In the genomic region with DNA sequence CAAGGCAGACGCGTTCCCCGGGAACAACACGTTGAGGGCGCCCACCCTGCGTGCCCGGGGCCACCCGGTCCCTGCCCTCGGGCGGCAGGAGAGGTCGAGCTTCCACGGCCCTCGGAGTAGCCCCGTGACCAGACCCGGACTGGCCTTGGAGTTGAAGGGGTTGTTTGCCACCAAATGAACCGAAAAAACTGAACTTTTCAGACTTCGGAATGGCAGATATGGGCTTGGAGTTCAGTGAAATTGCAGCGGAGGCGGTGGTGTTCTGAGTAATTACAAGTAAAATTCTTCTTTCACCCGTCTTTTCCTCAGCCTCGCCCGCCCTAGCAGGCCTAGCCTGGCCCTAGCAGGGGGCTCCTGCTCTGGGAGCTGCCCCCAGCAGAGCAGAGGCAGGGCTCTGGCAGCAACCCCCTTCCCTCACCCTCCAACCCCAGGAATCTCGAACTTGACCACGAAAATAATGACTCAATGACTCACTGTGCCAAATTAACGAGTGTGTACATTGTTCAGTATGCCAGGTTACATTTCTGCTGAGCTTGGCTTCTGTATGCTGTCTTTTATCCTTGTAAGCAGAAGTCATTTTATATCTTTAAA, we compare ENCODE assay signal across 9 cellular contexts. TPM values are rescaled to one million over a fixed set of nuclear protein-coding genes. Genes with fewer than 3 reads are reported as not detected.
DNase-seq lines count a peak whose midpoint lies in the region; TF ChIP-seq lines count a peak whose summit lies in the region.
"Had no signal": no experiment of that assay in that cellular context is flagged by ENCODE, and none has a peak within 500 bp of the region (broad histone marks: within the 10 kb centered on the region; RNA-seq: fewer than 3 reads in every experiment).

No MANE protein-coding gene starts in this region.

- BruUV-seq in MCF 10A (replicated peaks; lab: Mats Ljungman, UMichigan), result no TSS peak

- TF ChIP-seq CTCF in DOHH2 (IDR thresholded peaks at IDR 0.05; ENCODE audit: low read depth, low read length, poor library complexity, severe bottlenecking) (no peak), MCF 10A (IDR thresholded peaks at IDR 0.05; ENCODE audit: unreplicated experiment) (no peak), lower leg skin (IDR thresholded peaks at IDR 0.05) (no peak), tibial nerve (IDR thresholded peaks at IDR 0.05) (no peak)

- 6 to 11% methylated on average over 22 to 23 of the region's 25 CpGs for WGBS in lower leg skin, 2 donors
- 16 to 27% methylated on average over 9 to 22 of the region's 25 CpGs for WGBS in tibial nerve, 2 donors

- peak overlapping the region; percentile 70 for H3K4me3 Mint-ChIP-seq in MCF 10A (ENCODE audit: unreplicated experiment)

- CTCF ChIA-PET in MCF 10A (lab: Yijun Ruan, JAX) (interaction anchor here (0.7 kb wide), 1 partner anchor 50 kb away, joined by 3 read pairs; no protein-coding TSS in a partner anchor), HEK293T (lab: Yijun Ruan, JAX) (interaction anchor here (0.6 kb wide), 1 partner anchor 350 kb away, joined by 5 read pairs; no protein-coding TSS in a partner anchor)

- DNase-seq in LoVo (ENCODE audit: low spot score), result peak; percentile 43
- DNase-seq in MCF 10A (ENCODE audit: unreplicated experiment), result peak; percentile 85
- DNase-seq in lower leg skin (ENCODE audit: low spot score in 2 of 2), result no peak
- peak in 1 of 2 donors; percentile 14 for DNase-seq in tibial nerve (ENCODE audit: low spot score in 2 of 2)
- no peak for DNase-seq in activated CD8-positive, alpha-beta memory T cell treated with anti-CD3 and anti-CD28 coated beads for 24 hours
- no peak for DNase-seq in HEK293T (ENCODE audit: extremely low spot score)
- no peak for DNase-seq in effector CD4-positive, alpha-beta T cell

- no peaks in the 10 kb centered on the region for H3K36me3 Mint-ChIP-seq in MCF 10A (ENCODE audit: insufficient read depth, unreplicated experiment)

- H3K27ac ChIP-seq in DOHH2 (ENCODE audit: low read depth, low read length), result no peak overlapping the region
- peak overlapping the region; percentile 65 to 97 (median 83) for H3K27ac ChIP-seq in tibial nerve

- H3F3A ChIP-seq in DOHH2 (ENCODE audit: control insufficient read depth, insufficient read depth), result 0 out of 2 replicates have a peak, but pooled peaks cover 2% of the 10 kb centered on the region

- H3K9me3 Mint-ChIP-seq in MCF 10A (ENCODE audit: unreplicated experiment), result no peaks in the 10 kb centered on the region

- intact Hi-C loops in MCF 10A (cut with micrococcal nuclease) (loop anchor here (1.0 kb wide), 1 partner anchor 10 kb away; no protein-coding TSS in a partner anchor), lower leg skin (cut with DNase I; ENCODE audit: low total_unique reads) (no loop called here)

- TF ChIP-seq EP300 in tibial nerve (IDR thresholded peaks at IDR 0.05), result no peak

- H3K4me1 ChIP-seq in DOHH2 (ENCODE audit: control insufficient read depth, low read length) (peaks cover 47% of the 10 kb centered on the region), tibial nerve (peaks cover 0 to 85% (median 61%) of the 10 kb centered on the region in 4 donors)

- POLR2A ChIA-PET in MCF 10A (lab: Yijun Ruan, JAX), result interaction anchor here (0.7 to 1.9 kb wide), 12 partner anchors 13 to 780 kb away, joined by 3 to 7 read pairs (median 4); partner anchors contain the start of genes BBOF1, ENTPD5, NUMB and RBM25
- POLR2A ChIA-PET in HEK293T (lab: Yijun Ruan, JAX), result interaction anchor here (1.9 kb wide), 1 partner anchor 11 kb away, joined by 4 read pairs; no protein-coding TSS in a partner anchor

- H3K27me3 Mint-ChIP-seq in MCF 10A (ENCODE audit: insufficient read depth, unreplicated experiment), result peaks cover 42% of the 10 kb centered on the region

- H3K4me1 Mint-ChIP-seq in MCF 10A (ENCODE audit: insufficient read depth, unreplicated experiment), result peaks cover 44% of the 10 kb centered on the region

- peak overlapping the region; percentile 51 for H3K4me2 ChIP-seq in DOHH2 (ENCODE audit: low read length)

- H3K4me3 ChIP-seq in DOHH2 (ENCODE audit: low read length) (no peak overlapping the region), lower leg skin (ENCODE audit: low read depth, poor library complexity, severe bottlenecking) (peak overlapping the region; percentile 12), tibial nerve (peak overlapping the region; percentile 61 to 86 (median 70))

- no peaks in the 10 kb centered on the region for H3K36me3 ChIP-seq in DOHH2 (ENCODE audit: control insufficient read depth, low read length)
- H3K36me3 ChIP-seq in tibial nerve, result no peaks in the 10 kb centered on the region

- no peaks in the 10 kb centered on the region for H3K9me2 ChIP-seq in DOHH2 (replicated peaks; ENCODE audit: control insufficient read depth, low read length)

- no peaks in the 10 kb centered on the region for H3K9me3 ChIP-seq in DOHH2 (ENCODE audit: control insufficient read depth, insufficient read depth, low read length)
- no peaks in the 10 kb centered on the region for H3K9me3 ChIP-seq in tibial nerve

- no peak for TF ChIP-seq POLR2A in lower leg skin (IDR thresholded peaks at IDR 0.05)
- TF ChIP-seq POLR2A in tibial nerve (IDR thresholded peaks at IDR 0.05), result no peak

- H3K27me3 ChIP-seq in DOHH2 (ENCODE audit: control insufficient read depth, low read length) (peaks cover 84% of the 10 kb centered on the region), tibial nerve (peaks cover 0 to 13% of the 10 kb centered on the region in 2 donors)

- H3K27ac Mint-ChIP-seq in MCF 10A (ENCODE audit: low read depth, unreplicated experiment), result peak overlapping the region; percentile 19

- H4K20me1 ChIP-seq in DOHH2 (ENCODE audit: control insufficient read depth, insufficient read depth, low read depth, low read length), result no peaks in the 10 kb centered on the region

- no peaks in the 10 kb centered on the region for H3K79me2 ChIP-seq in DOHH2 (ENCODE audit: control insufficient read depth, low read length)

TF ChIP-seq in HEK293T, 16 proteins besides CTCF, POLR2A, EP300 and RAD21:
- no peak for TF ChIP-seq BHLHE40 (IDR thresholded peaks at IDR 0.05; ENCODE audit: borderline replicate concordance)
- no peak for TF ChIP-seq NFRKB (IDR thresholded peaks at IDR 0.05)
- no peak for TF ChIP-seq ZNF384 (IDR thresholded peaks at IDR 0.05)
- no peak for TF ChIP-seq FOXA1 (IDR thresholded peaks at IDR 0.05)
- no peak for TF ChIP-seq LEF1 (IDR thresholded peaks at IDR 0.05; ENCODE audit: borderline replicate concordance)
- no peak for TF ChIP-seq ARNT (IDR thresholded peaks at IDR 0.05)
- no peak for TF ChIP-seq SUZ12 (IDR thresholded peaks at IDR 0.05)
- TF ChIP-seq L3MBTL2 (conservative IDR thresholded peaks at IDR 0.05), result no peak
- TF ChIP-seq HDGF (IDR thresholded peaks at IDR 0.05; ENCODE audit: borderline replicate concordance), result no peak
- TF ChIP-seq ELF4 (IDR thresholded peaks at IDR 0.05), result no peak
- no peak for TF ChIP-seq CTBP1 (IDR thresholded peaks at IDR 0.05; ENCODE audit: borderline replicate concordance)
- TF ChIP-seq FOXM1 (IDR thresholded peaks at IDR 0.05; ENCODE audit: borderline replicate concordance), result no peak
- TF ChIP-seq, protein P1, sequence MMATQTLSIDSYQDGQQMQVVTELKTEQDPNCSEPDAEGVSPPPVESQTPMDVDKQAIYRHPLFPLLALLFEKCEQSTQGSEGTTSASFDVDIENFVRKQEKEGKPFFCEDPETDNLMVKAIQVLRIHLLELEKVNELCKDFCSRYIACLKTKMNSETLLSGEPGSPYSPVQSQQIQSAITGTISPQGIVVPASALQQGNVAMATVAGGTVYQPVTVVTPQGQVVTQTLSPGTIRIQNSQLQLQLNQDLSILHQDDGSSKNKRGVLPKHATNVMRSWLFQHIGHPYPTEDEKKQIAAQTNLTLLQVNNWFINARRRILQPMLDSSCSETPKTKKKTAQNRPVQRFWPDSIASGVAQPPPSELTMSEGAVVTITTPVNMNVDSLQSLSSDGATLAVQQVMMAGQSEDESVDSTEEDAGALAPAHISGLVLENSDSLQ (IDR thresholded peaks at IDR 0.05), result no peak
- TF ChIP-seq TARDBP (IDR thresholded peaks at IDR 0.05), result no peak
- TF ChIP-seq SP1 (IDR thresholded peaks at IDR 0.05), result no peak
- TF ChIP-seq FOXK2 (IDR thresholded peaks at IDR 0.05), result no peak
TF ChIP-seq in HEK293T: peak in this region for 0.

RNA-seq across cellular contexts. Expression of gene PAPLN, which starts 1.1 kb away (rescaled TPM):
- total RNA-seq in MCF 10A (2022) (2.1 and 2.8 TPM in 2 replicates), lower leg skin (10 to 100 TPM; 11.2 to 36.4 (median 22.6) TPM), tibial nerve (100 to 1,000 TPM in 3 of 4 donors, 10 to 100 TPM in 1; 96.6 to 314 (median 206) TPM)
- total RNA-seq: SK-MEL-5 had no signal

Comparison
In these comparisons a context has a peak if more than half of its experiments do, and no peak if none do; other contexts are left out.
1. DNase-seq: peak in LoVo (single experiment) and MCF 10A (single experiment); none in lower leg skin (0 of 2), activated CD8-positive, alpha-beta memory T cell treated with anti-CD3 and anti-CD28 coated beads for 24 hours (single experiment), HEK293T (single experiment) and effector CD4-positive, alpha-beta T cell (single experiment).